Comparison of ENCODE assay signal across 24 cellular contexts in the genomic region with DNA sequence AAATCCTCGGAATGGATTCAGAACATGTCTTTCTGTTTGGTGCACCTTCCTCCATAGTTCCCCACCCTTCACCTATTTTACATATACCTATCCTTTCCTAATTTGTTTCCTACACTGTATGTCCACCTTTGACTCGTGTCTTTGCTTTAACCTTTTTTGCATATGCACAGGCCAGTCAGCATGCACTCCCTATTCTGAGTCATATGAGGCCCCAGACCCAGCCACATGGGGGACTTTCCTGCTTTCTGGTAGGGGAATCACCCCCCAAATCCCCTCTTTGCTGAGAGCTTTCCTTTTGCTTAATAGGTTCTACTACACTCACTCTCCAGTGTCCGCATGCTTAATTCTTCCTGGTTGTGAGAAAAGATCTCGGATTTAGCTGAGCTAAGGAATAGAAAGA.
A peak's percentile ranks its signal among the peaks of the same experiment; 100 is the strongest.
DNase-seq lines count a peak whose midpoint lies in the region; ATAC-seq, FAIRE-seq and TF ChIP-seq lines count a peak whose summit lies in the region.
"Had no signal": no experiment of that assay in that cellular context is flagged by ENCODE, and none has a peak within 500 bp of the region (broad histone marks: within the 10 kb centered on the region; RNA-seq: fewer than 3 reads in every experiment).

No MANE protein-coding gene starts in this region.

- H3K9me3 ChIP-seq in adrenal gland (replicated peaks in 1 of 3), result no peaks in the 10 kb centered on the region

- H3K36me3 Mint-ChIP-seq in CD14-positive monocyte, result no peaks in the 10 kb centered on the region
- H3K36me3 Mint-ChIP-seq: CD8-positive, alpha-beta T cell had no signal

- H3K9me3 Mint-ChIP-seq in CD14-positive monocyte, result peaks cover 0 to 5% (median 4%) of the 10 kb centered on the region in 7 donors

- H3K4me1 Mint-ChIP-seq in CD14-positive monocyte, result no peaks in the 10 kb centered on the region

- H3K27me3 ChIP-seq in adrenal gland, result no peaks in the 10 kb centered on the region
- H3K27me3 ChIP-seq: BLaER1 treated with 17β-estradiol and CSF1 and Interleukin-3, amounts not matched to agents 10 nM and 100 nM had no signal

- no peak overlapping the region for H3K4me3 Mint-ChIP-seq in CD14-positive monocyte
- H3K4me3 Mint-ChIP-seq: CD8-positive, alpha-beta T cell had no signal

- H3K4me1 ChIP-seq in adrenal gland (replicated peaks in 1 of 2), result no peaks in the 10 kb centered on the region
- H3K4me1 ChIP-seq: BLaER1 treated with 17β-estradiol and CSF1 and Interleukin-3, amounts not matched to agents 10 nM and 100 nM had no signal

- no peak overlapping the region for H3K27ac ChIP-seq in adrenal gland
- H3K27ac ChIP-seq: BLaER1 treated with 17β-estradiol and CSF1 and Interleukin-3, amounts not matched to agents 10 nM and 100 nM had no signal

- TF ChIP-seq CTCF in adrenal gland (IDR thresholded peaks at IDR 0.05) (no peak), CD14-positive monocyte (IDR thresholded peaks at IDR 0.05) (no peak)

- FAIRE-seq in GM12891 (lab: Jason Lieb, UNC), result no peak
- FAIRE-seq: GM18507 had no signal

- peaks cover 0 to 2% (median 0%) of the 10 kb centered on the region in 3 donors for H3K27me3 Mint-ChIP-seq in CD14-positive monocyte (ENCODE audit: low read depth in 3 of 3)

- TF ChIP-seq POLR2A in GM12891 (IDR thresholded peaks at IDR 0.05; ENCODE audit: low read depth, low read length) (no peak), adrenal gland (IDR thresholded peaks at IDR 0.05) (no peak)

- ATAC-seq in GM19397 (IDR thresholded peaks at IDR 0.05; ENCODE audit: unreplicated experiment) (peak; percentile 51), HG02759 (IDR thresholded peaks at IDR 0.05; ENCODE audit: unreplicated experiment) (peak; percentile 61), HG03439 (IDR thresholded peaks at IDR 0.05; ENCODE audit: unreplicated experiment) (peak; percentile 63)
- ATAC-seq: CD8-positive, alpha-beta T cell; Panc1; SK-N-SH treated with all-trans-retinoic acid at 6 μM for 48 hours had no signal

- peak overlapping the region in 1 of 7 donors; percentile 40 for H3K27ac Mint-ChIP-seq in CD14-positive monocyte
- H3K27ac Mint-ChIP-seq: CD8-positive, alpha-beta T cell had no signal

- DNase-seq in GM12891 (ENCODE audit: insufficient read length, low spot score), result no peak
- DNase-seq in adrenal gland, result no peak
- no peak for DNase-seq in cortex of kidney (lab: John Stamatoyannopoulos, UW)
- DNase-seq in CD14-positive monocyte (ENCODE audit: low spot score), result no peak
- DNase-seq in hepatic stellate cell (ENCODE audit: low spot score), result no peak
- DNase-seq: 8988T; CD8-positive, alpha-beta T cell; DND-41; HCEC 1CT; Kasumi-1; NCI-H1694; NCI-H2081; NCI-H2171; NCI-H345; NCI-H524; NCI-H774; NK-92 treated with Interleukin-12 subunit alpha and Interleukin-12 subunit beta, amount 100 ng/mL, for 24 hours had no signal

- WGBS in adrenal gland, 4 donors, result 75 to 87% (median 78%) methylated on average over 4 of the region's 4 CpGs

- no peaks in the 10 kb centered on the region for H3K36me3 ChIP-seq in adrenal gland (replicated peaks in 1 of 2)
- H3K36me3 ChIP-seq: BLaER1 treated with 17β-estradiol and CSF1 and Interleukin-3, amounts not matched to agents 10 nM and 100 nM had no signal

- H3K4me3 ChIP-seq in adrenal gland, result no peak overlapping the region
- H3K4me3 ChIP-seq: BLaER1 treated with 17β-estradiol and CSF1 and Interleukin-3, amounts not matched to agents 10 nM and 100 nM had no signal

- intact Hi-C loops in adrenal gland (cut with DNase I), result no loop called here
- intact Hi-C loops in CD14-positive monocyte (cut with micrococcal nuclease), result no loop called here

TF ChIP-seq in GM12891, 5 proteins besides CTCF, POLR2A, EP300 and RAD21:
- TF ChIP-seq PAX5 (IDR thresholded peaks at IDR 0.05; ENCODE audit: insufficient read depth, low read length, severe bottlenecking), result no peak
- peak; percentile 53; the same call in 1 of the 2 replicates for TF ChIP-seq POU2F2 (IDR thresholded peaks at IDR 0.05; ENCODE audit: low read depth, low read length)
- no peak for TF ChIP-seq TAF1 (IDR thresholded peaks at IDR 0.05; ENCODE audit: low read depth, low read length)
TF ChIP-seq in GM12891: peak in this region for 1.
